In genomic region chr5:141923443-141924313, GRCh38 we compare ENCODE assay signal across 1 cellular context.
TF ChIP-seq lines count a peak whose summit lies in the region.

Gene DELE1, plus strand, starts transcription at chr5:141923871. Its CDS starts 71 bp downstream, at chr5:141923942.

TF ChIP-seq in H1, 55 proteins besides CTCF, POLR2A, EP300 and RAD21 (continued from another document):
- TF ChIP-seq KDM4A (IDR thresholded peaks at IDR 0.05; ENCODE audit: low read depth, low read length, severe bottlenecking) (peak; percentile 58), ASH2L (IDR thresholded peaks at IDR 0.05; ENCODE audit: low read length) (peak; percentile 50), TAF7 (optimal IDR thresholded peaks at IDR 0.05; ENCODE audit: borderline replicate concordance, low read depth, low read length) (peak; percentile 86), SP4 (IDR thresholded peaks at IDR 0.05; ENCODE audit: low read length) (peak; percentile 63; the same call in 1 of the 2 replicates), GTF2F1 (IDR thresholded peaks at IDR 0.05; ENCODE audit: borderline replicate concordance, low read depth, low read length) (0 out of 2 replicates have a peak, but pooled peaks have one; percentile 17), CBX5 (IDR thresholded peaks at IDR 0.05; ENCODE audit: low read depth, low read length) (no peak), SP1 (IDR thresholded peaks at IDR 0.05; ENCODE audit: low read depth, low read length) (no peak), SIX5 (IDR thresholded peaks at IDR 0.05; ENCODE audit: low read depth, low read length) (no peak), ATF3 (IDR thresholded peaks at IDR 0.05; ENCODE audit: insufficient read depth, low read depth, low read length) (no peak), SIN3A (conservative IDR thresholded peaks at IDR 0.05 in 1 of 2, IDR thresholded peaks at IDR 0.05 in 1 of 2; ENCODE audit: low read depth in 1 of 2, low read length in 2 of 2) (peak in 1 of 2 experiments; percentile 62; a peak in 3 of 4 replicates), CEBPB (IDR thresholded peaks at IDR 0.05; ENCODE audit: low read depth, low read length) (no peak), TBP (IDR thresholded peaks at IDR 0.05; ENCODE audit: low read depth, low read length) (peak; percentile 50), POLR2AphosphoS5 (IDR thresholded peaks at IDR 0.05; ENCODE audit: low read depth, low read length) (peak; percentile 50; the same call in 1 of the 2 replicates), EGR1 (IDR thresholded peaks at IDR 0.05; ENCODE audit: borderline replicate concordance, low read depth, low read length) (peak; percentile 67), RBBP5 (IDR thresholded peaks at IDR 0.05; ENCODE audit: borderline replicate concordance, low read depth, low read length) (0 out of 2 replicates have a peak, but pooled peaks have one; percentile 30), GABPA (IDR thresholded peaks at IDR 0.05; ENCODE audit: borderline replicate concordance, insufficient read depth, low read length) (peak; percentile 71; the same call in 1 of the 2 replicates), SUZ12 (IDR thresholded peaks at IDR 0.05; ENCODE audit: low read length) (no peak), MAX (IDR thresholded peaks at IDR 0.05) (peak; percentile 24; the same call in 1 of the 2 replicates), RXRA (IDR thresholded peaks at IDR 0.05; ENCODE audit: insufficient read depth, low read depth, low read length) (no peak), POU5F1 (IDR thresholded peaks at IDR 0.05; ENCODE audit: low read depth, low read length) (no peak), BACH1 (IDR thresholded peaks at IDR 0.05; ENCODE audit: low read length) (peak; percentile 42; the same call in 1 of the 2 replicates), CREB1 (IDR thresholded peaks at IDR 0.05) (peak; percentile 69), TAF1 (IDR thresholded peaks at IDR 0.05; ENCODE audit: low read depth, low read length) (peak; percentile 76), SIRT6 (IDR thresholded peaks at IDR 0.05; ENCODE audit: low read length) (no peak), CTBP2 (IDR thresholded peaks at IDR 0.05; ENCODE audit: borderline replicate concordance, insufficient read depth, insufficient read length, low read length) (no peak), KDM1A (IDR thresholded peaks at IDR 0.05; ENCODE audit: borderline replicate concordance, low read length) (no peak), TEAD4 (IDR thresholded peaks at IDR 0.05; ENCODE audit: low read depth, low read length) (peak; percentile 71)
TF ChIP-seq in H1: peak in this region for 18.
